In genomic region chr18:37393221-37393828, GRCh38 we compare ENCODE assay signal across 14 cellular contexts.
A peak's percentile ranks its signal among the peaks of the same experiment; 100 is the strongest.
DNase-seq lines count a peak whose midpoint lies in the region; ATAC-seq, FAIRE-seq and TF ChIP-seq lines count a peak whose summit lies in the region.
"Had no signal": no experiment of that assay in that cellular context is flagged by ENCODE, and none has a peak within 500 bp of the region (broad histone marks: within the 10 kb centered on the region; RNA-seq: fewer than 3 reads in every experiment).

No MANE protein-coding gene starts in this region.

- dilution Hi-C loops in keratinocyte (cut with MboI; ENCODE audit: extremely low pct_ligation_motif_present, low sequenced_read_pairs), result no loop called here

- H4K20me1 ChIP-seq in keratinocyte (ENCODE audit: control insufficient read depth, extremely low read depth, insufficient read depth, low read length), result no peaks in the 10 kb centered on the region

- H3K27ac Mint-ChIP-seq in stimulated activated memory B cell treated with anti-CD40 and anti-IgM and Interleukin-4, amounts not matched to agents 10 μg/mL and 1 μg/mL and 100 μg/mL, for 72 hours, result no peak overlapping the region

- TF ChIP-seq CTCF in WERI-Rb-1 (IDR thresholded peaks at IDR 0.05; ENCODE audit: low read depth, low read length), result no peak
- TF ChIP-seq CTCF in keratinocyte (optimal IDR thresholded peaks at IDR 0.05 in 1 of 3, IDR thresholded peaks at IDR 0.05 in 1 of 3, conservative IDR thresholded peaks at IDR 0.05 in 1 of 3; ENCODE audit: extremely low read depth in 1 of 3, insufficient read depth in 2 of 3, low read length in 3 of 3), result no peak

- peaks cover 3% of the 10 kb centered on the region for H3K9me3 ChIP-seq in WERI-Rb-1 (ENCODE audit: severe bottlenecking)
- H3K9me3 ChIP-seq in keratinocyte (ENCODE audit: control insufficient read depth, low read depth, low read length), result peaks cover 8% of the 10 kb centered on the region
- H3K9me3 ChIP-seq: ascending aorta, pancreas had no signal

- no peaks in the 10 kb centered on the region for H3K9me3 Mint-ChIP-seq in stimulated activated memory B cell treated with anti-CD40 and anti-IgM and Interleukin-4, amounts not matched to agents 10 μg/mL and 1 μg/mL and 100 μg/mL, for 72 hours

- no peak overlapping the region for H3K27ac ChIP-seq in WERI-Rb-1
- H3K27ac ChIP-seq in keratinocyte (ENCODE audit: control insufficient read depth, insufficient read depth, low read length), result no peak overlapping the region
- H3K27ac ChIP-seq: ascending aorta, epithelial cell of prostate, pancreas had no signal

- H3K4me3 Mint-ChIP-seq in stimulated activated memory B cell treated with anti-CD40 and anti-IgM and Interleukin-4, amounts not matched to agents 10 μg/mL and 1 μg/mL and 100 μg/mL, for 72 hours, result peak overlapping the region; percentile 32

- no peak overlapping the region for H2AFZ ChIP-seq in keratinocyte (ENCODE audit: control insufficient read depth, low read length)

- H3K4me1 ChIP-seq in keratinocyte (ENCODE audit: control insufficient read depth, extremely low read depth, insufficient read depth, low read length), result no peaks in the 10 kb centered on the region
- H3K4me1 ChIP-seq: pancreas had no signal

- no peaks in the 10 kb centered on the region for H3K9me1 ChIP-seq in keratinocyte (ENCODE audit: control insufficient read depth, extremely low read depth, insufficient read depth, low read length)

- no peaks in the 10 kb centered on the region for H3K36me3 ChIP-seq in WERI-Rb-1
- no peaks in the 10 kb centered on the region for H3K36me3 ChIP-seq in keratinocyte (ENCODE audit: control insufficient read depth in 2 of 2, extremely low read depth in 1 of 2, insufficient read depth in 2 of 2, low read length in 2 of 2)
- H3K36me3 ChIP-seq: ascending aorta, pancreas had no signal

- H3K27me3 Mint-ChIP-seq in stimulated activated memory B cell treated with anti-CD40 and anti-IgM and Interleukin-4, amounts not matched to agents 10 μg/mL and 1 μg/mL and 100 μg/mL, for 72 hours, result peaks cover 68% of the 10 kb centered on the region

- intact Hi-C loops in left colon (cut with DNase I, micrococcal nuclease), result no loop called here

- H3K27me3 ChIP-seq in WERI-Rb-1 (ENCODE audit: insufficient read depth, low read depth, severe bottlenecking) (no peaks in the 10 kb centered on the region), keratinocyte (ENCODE audit: control insufficient read depth, extremely low read depth, insufficient read depth, low read length) (peaks cover 26% of the 10 kb centered on the region)
- H3K27me3 ChIP-seq: ascending aorta, pancreas had no signal

- H3K4me1 Mint-ChIP-seq in stimulated activated memory B cell treated with anti-CD40 and anti-IgM and Interleukin-4, amounts not matched to agents 10 μg/mL and 1 μg/mL and 100 μg/mL, for 72 hours, result peaks cover 23% of the 10 kb centered on the region

- H3K36me3 Mint-ChIP-seq in stimulated activated memory B cell treated with anti-CD40 and anti-IgM and Interleukin-4, amounts not matched to agents 10 μg/mL and 1 μg/mL and 100 μg/mL, for 72 hours, result no peaks in the 10 kb centered on the region

- no peaks in the 10 kb centered on the region for H3K79me2 ChIP-seq in keratinocyte (ENCODE audit: control insufficient read depth, insufficient read depth, low read length)

- peak overlapping the region; percentile 40 for H3K4me3 ChIP-seq in WERI-Rb-1 (ENCODE audit: low read depth, low read length)
- H3K4me3 ChIP-seq in keratinocyte (ENCODE audit: control insufficient read depth in 2 of 3, extremely low read depth in 1 of 3, insufficient read depth in 2 of 3, low read depth in 1 of 3, low read length in 3 of 3), result no peak overlapping the region

- H3K9ac ChIP-seq in keratinocyte (ENCODE audit: control insufficient read depth, extremely low read depth, insufficient read depth, low read length), result no peak overlapping the region

- no peak for FAIRE-seq in keratinocyte (lab: Jason Lieb, UNC)
- FAIRE-seq: islet of Langerhans, pancreas had no signal

- peak overlapping the region; percentile 32 for H3K4me2 ChIP-seq in keratinocyte (ENCODE audit: control insufficient read depth, extremely low read depth, insufficient read depth, low read depth, low read length)

- DNase-seq in NCI-H82 (lab: John Stamatoyannopoulos, UW) (peak; percentile 36), NCI-H82 treated with DMSO at 0.1 percent for 48 hours (lab: John Stamatoyannopoulos, UW; ENCODE audit: unreplicated experiment) (no peak), WERI-Rb-1 (no peak), keratinocyte (ENCODE audit: low read depth, low spot score) (no peak), D341Med (ENCODE audit: low spot score) (no peak), HT-29 (ENCODE audit: low spot score) (no peak), left colon (no peak)
- DNase-seq: GF-D8; NK-92 treated with Interleukin-12 subunit alpha and Interleukin-12 subunit beta, amount 100 ng/mL, for 24 hours had no signal

- ATAC-seq in stimulated activated memory B cell treated with anti-CD40 and anti-IgM and Interleukin-4, amounts not matched to agents 10 μg/mL and 1 μg/mL and 100 μg/mL, for 72 hours, result no peak
- no peak for ATAC-seq in left colon
